14 cellular contexts compared by ENCODE assay signal in the genomic region with DNA sequence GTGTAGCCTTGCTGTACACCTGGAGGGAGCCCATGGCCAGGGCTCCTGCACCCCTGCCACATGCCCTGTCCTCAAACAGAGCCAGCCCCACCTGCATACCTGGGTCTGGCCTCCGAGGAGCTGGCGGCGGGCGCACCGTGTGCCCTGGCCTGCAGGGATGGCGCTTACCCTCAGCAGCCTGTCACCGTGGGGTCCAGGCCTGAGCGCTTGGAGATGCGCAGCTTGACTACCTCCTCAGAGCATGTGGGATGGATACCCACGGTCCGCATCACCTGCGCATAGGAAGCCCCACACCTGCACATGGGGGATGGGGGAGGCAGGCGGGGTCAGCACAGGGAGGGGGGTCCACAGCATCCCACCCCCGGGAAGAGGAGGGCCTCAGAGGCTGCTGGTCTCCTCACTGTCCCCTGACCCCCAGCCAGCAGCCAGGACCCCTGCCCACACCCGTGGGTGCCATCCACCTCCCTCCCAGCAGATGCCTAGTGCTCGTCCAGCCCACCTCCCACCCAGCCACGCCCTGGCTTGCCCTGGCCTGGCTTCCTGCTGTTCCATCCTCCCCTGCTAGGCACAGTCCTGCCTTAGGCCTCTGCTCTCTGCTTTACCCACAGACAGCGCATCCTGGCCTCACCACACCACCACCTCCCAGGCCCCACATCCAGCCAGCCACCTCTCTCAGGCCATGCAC. TPM values are rescaled to one million over a fixed set of nuclear protein-coding genes. Genes with fewer than 3 reads are reported as not detected.
A peak's percentile ranks its signal among the peaks of the same experiment; 100 is the strongest.
DNase-seq lines count a peak whose midpoint lies in the region; ATAC-seq, FAIRE-seq and TF ChIP-seq lines count a peak whose summit lies in the region.
"Had no signal": no experiment of that assay in that cellular context is flagged by ENCODE, and none has a peak within 500 bp of the region (broad histone marks: within the 10 kb centered on the region; RNA-seq: fewer than 3 reads in every experiment).

No MANE protein-coding gene starts in this region.

- no peak overlapping the region for H3K4me2 ChIP-seq in HepG2 (ENCODE audit: low read depth, low read length)

- FAIRE-seq in HepG2 (lab: Jason Lieb, UNC), result no peak
- FAIRE-seq: GM12878, HTR-8/SVneo had no signal

- no peak overlapping the region for H3K9ac ChIP-seq in HepG2 (ENCODE audit: insufficient read depth, low read depth, low read length)

- no CpG with 5 or more reads among the region's 18 CpGs for WGBS in right lobe of liver (ENCODE audit: insufficient coverage, low coverage, low lambda C conversion rate, missing lambda C conversion rate)
- 97% methylated on average over 12 of the region's 18 CpGs for WGBS in HepG2 (ENCODE audit: low lambda C conversion rate)

- TF ChIP-seq POLR2A in right lobe of liver (IDR thresholded peaks at IDR 0.05) (no peak), HepG2 (IDR thresholded peaks at IDR 0.05; ENCODE audit: insufficient read depth in 1 of 2, low read depth in 2 of 2, low read length in 2 of 2) (no peak), uterus (IDR thresholded peaks at IDR 0.05) (no peak)

- in situ Hi-C loops in HepG2 (cut with HindIII; ENCODE audit: extremely low pct_ligation_motif_present, low pct_unique_long_range_greater_than_20kb), result no loop called here

- CTCF ChIA-PET in HepG2 (lab: Yijun Ruan, JAX; ENCODE audit: low intra/inter-chr PET ratio, low total read pairs), result no interaction called here

- H3K9me3 ChIP-seq in right lobe of liver, result no peaks in the 10 kb centered on the region
- H3K9me3 ChIP-seq in HepG2 (ENCODE audit: low read length), result no peaks in the 10 kb centered on the region
- H3K9me3 ChIP-seq in ascending aorta, result no peaks in the 10 kb centered on the region
- H3K9me3 ChIP-seq in mucosa of descending colon, result no peaks in the 10 kb centered on the region
- no peaks in the 10 kb centered on the region for H3K9me3 ChIP-seq in uterus

- no peaks in the 10 kb centered on the region for H3K4me1 ChIP-seq in right lobe of liver
- H3K4me1 ChIP-seq in HepG2 (ENCODE audit: insufficient read depth, low read length), result peaks cover 26% of the 10 kb centered on the region
- peaks cover 20 to 31% of the 10 kb centered on the region in 2 donors for H3K4me1 ChIP-seq in ascending aorta
- peaks cover 29% of the 10 kb centered on the region for H3K4me1 ChIP-seq in mucosa of descending colon (ENCODE audit: low read depth)
- H3K4me1 ChIP-seq in uterus, result peaks cover 0 to 15% of the 10 kb centered on the region in 2 donors

- H3K27me3 ChIP-seq in right lobe of liver, result no peaks in the 10 kb centered on the region
- H3K27me3 ChIP-seq in HepG2 (ENCODE audit: control insufficient read depth in 1 of 2, insufficient read depth in 2 of 2, low read length in 2 of 2), result no peaks in the 10 kb centered on the region
- H3K27me3 ChIP-seq in ascending aorta, result no peaks in the 10 kb centered on the region
- no peaks in the 10 kb centered on the region for H3K27me3 ChIP-seq in uterus

- no peak for TF ChIP-seq RAD21 in HepG2 (CRISPR knock-in tag; IDR thresholded peaks at IDR 0.05)

- intact Hi-C loops in right lobe of liver (cut with DNase I), result loop anchor here in 1 of 2 donors (10.0 kb wide), 1 partner anchor 122 kb away; no protein-coding TSS in a partner anchor
- intact Hi-C loops in HepG2 (cut with micrococcal nuclease; ENCODE audit: unreplicated experiment), result no loop called here
- intact Hi-C loops in ascending aorta (cut with DNase I), result loop anchor here (5.0 kb wide), 1 partner anchor 35 kb away; no protein-coding TSS in a partner anchor
- intact Hi-C loops in mucosa of descending colon (cut with DNase I, micrococcal nuclease), result no loop called here
- intact Hi-C loops in uterus (cut with DNase I; ENCODE audit: low total_unique reads), result no loop called here

- H3K4me3 ChIP-seq in right lobe of liver, result no peak overlapping the region
- no peak overlapping the region for H3K4me3 ChIP-seq in HepG2 (replicated peaks in 1 of 3; ENCODE audit: insufficient read depth in 1 of 3, low read depth in 2 of 3, low read length in 3 of 3)
- H3K4me3 ChIP-seq in ascending aorta, result no peak overlapping the region
- no peak overlapping the region for H3K4me3 ChIP-seq in mucosa of descending colon
- H3K4me3 ChIP-seq in uterus, result no peak overlapping the region
- H3K4me3 ChIP-seq: GM12878, SK-N-MC had no signal

- TF ChIP-seq CTCF in right lobe of liver (IDR thresholded peaks at IDR 0.05) (no peak), HepG2 (CRISPR knock-in tag; IDR thresholded peaks at IDR 0.05) (no peak), ascending aorta (IDR thresholded peaks at IDR 0.05) (no peak), mucosa of descending colon (IDR thresholded peaks at IDR 0.05) (no peak), uterus (IDR thresholded peaks at IDR 0.05) (no peak)

- H2AFZ ChIP-seq in HepG2 (ENCODE audit: low read length), result no peak overlapping the region

- H4K20me1 ChIP-seq in HepG2 (ENCODE audit: insufficient read depth, low read length), result no peaks in the 10 kb centered on the region

- POLR2A ChIA-PET in HepG2 (lab: Yijun Ruan, JAX), result no interaction called here

- H3K36me3 ChIP-seq in right lobe of liver, result no peaks in the 10 kb centered on the region
- no peaks in the 10 kb centered on the region for H3K36me3 ChIP-seq in HepG2 (replicated peaks in 1 of 2; ENCODE audit: control insufficient read depth in 1 of 2, insufficient read depth in 2 of 2, low read length in 2 of 2)
- peaks cover 5 to 16% of the 10 kb centered on the region in 2 donors for H3K36me3 ChIP-seq in ascending aorta
- no peaks in the 10 kb centered on the region for H3K36me3 ChIP-seq in mucosa of descending colon (ENCODE audit: low read depth)
- no peaks in the 10 kb centered on the region for H3K36me3 ChIP-seq in uterus

- no peak overlapping the region for H3K27ac ChIP-seq in right lobe of liver
- H3K27ac ChIP-seq in HepG2 (ENCODE audit: extremely low read length, insufficient read depth, low read length), result no peak overlapping the region
- H3K27ac ChIP-seq in ascending aorta, result no peak overlapping the region
- H3K27ac ChIP-seq in uterus, result no peak overlapping the region
- H3K27ac ChIP-seq: SK-N-MC had no signal

- no peak for ATAC-seq in right lobe of liver
- no peak for ATAC-seq in HepG2
- ATAC-seq in mucosa of descending colon, result no peak
- ATAC-seq in GM18870 (IDR thresholded peaks at IDR 0.05; ENCODE audit: unreplicated experiment), result no peak
- ATAC-seq in GM21786 (IDR thresholded peaks at IDR 0.05; ENCODE audit: unreplicated experiment), result no peak
- ATAC-seq: GM12878 had no signal

- TF ChIP-seq EP300 in HepG2 (IDR thresholded peaks at IDR 0.05; ENCODE audit: low read depth in 2 of 2, low read length in 2 of 2), result no peak
- TF ChIP-seq EP300 in HepG2 (CRISPR knock-in tag; IDR thresholded peaks at IDR 0.05; ENCODE audit: borderline replicate concordance), result no peak

- peak in 2 of 3 donors; percentile 11 to 51 for DNase-seq in right lobe of liver
- no peak for DNase-seq in HepG2 (ENCODE audit: low spot score)
- peak; percentile 1 to 59 for DNase-seq in ascending aorta (ENCODE audit: low spot score in 2 of 2)
- peak in 2 of 3 donors; percentile 26 to 40 for DNase-seq in mucosa of descending colon
- DNase-seq in uterus, result peak; percentile 13 to 15
- DNase-seq in MV-4-11 (lab: John Stamatoyannopoulos, UW), result no peak
- DNase-seq: amygdala, DMS79, midbrain had no signal

- no peaks in the 10 kb centered on the region for H3K79me2 ChIP-seq in HepG2 (ENCODE audit: insufficient read depth, low read length)

- no TSS peak for BruUV-seq in HepG2 (replicated peaks; lab: Mats Ljungman, UMichigan)

RNA-seq across cellular contexts. Expression of gene GNB1L, which starts 22.4 kb away (rescaled TPM):
- 1 to 10 TPM; 1.4 to 3.2 (median 2.7) TPM for total RNA-seq in right lobe of liver
- 7.4 and 7.7 TPM in 2 replicates for total RNA-seq in HepG2 (2016; rRNA removed; fragmentation: Illumina TruSeq; extraction: Trizol)
- total RNA-seq in HepG2 (2016; cell fraction: cytosol; rRNA removed; fragmentation: Illumina TruSeq; extraction: Trizol; ENCODE audit: low read depth), result 2.1 and 3.2 TPM in 2 replicates
- total RNA-seq in HepG2 (2016; cell fraction: insoluble cytoplasmic fraction; rRNA removed; fragmentation: Illumina TruSeq; extraction: Trizol), result 7.8 and 8.7 TPM in 2 replicates
- total RNA-seq in HepG2 (2016; cell fraction: membrane; rRNA removed; fragmentation: Illumina TruSeq; extraction: Trizol), result 4.1 and 4.4 TPM in 2 replicates
- total RNA-seq in HepG2 (2016; cell fraction: nucleus; rRNA removed; fragmentation: Illumina TruSeq; extraction: Trizol), result 4.8 and 5.3 TPM in 2 replicates
- 2.1 and 2.5 TPM in 2 replicates for polyA plus RNA-seq in HepG2 (2011; rRNA removed)
- polyA plus RNA-seq in HepG2 (2011; cell fraction: cytosol; rRNA removed), result 1.7 and 3.9 TPM in 2 replicates
- polyA plus RNA-seq in HepG2 (2011; cell fraction: nucleus; rRNA removed), result 4.7 and 6.8 TPM in 2 replicates
- 2.4 and 4.1 TPM in 2 replicates for polyA plus RNA-seq in HepG2 (2012)
- polyA plus RNA-seq in HepG2 (2016; cell fraction: cytosol; fragmentation: Illumina TruSeq; extraction: Trizol; ENCODE audit: low read depth), result 1.7 and 2.3 TPM in 2 replicates
- polyA plus RNA-seq in HepG2 (2016; cell fraction: insoluble cytoplasmic fraction; fragmentation: Illumina TruSeq; extraction: Trizol; ENCODE audit: low read depth), result 5.9 and 6.5 TPM in 2 replicates
- polyA plus RNA-seq in HepG2 (2016; cell fraction: membrane; fragmentation: Illumina TruSeq; extraction: Trizol; ENCODE audit: low read depth), result 2.8 and 3.1 TPM in 2 replicates
- 4.2 and 7.0 TPM in 2 replicates for polyA plus RNA-seq in HepG2 (2016; cell fraction: nucleus; fragmentation: Illumina TruSeq; extraction: Trizol; ENCODE audit: insufficient read depth, low read depth)
- polyA minus RNA-seq in HepG2 (2011; rRNA and poly(A)+ RNA removed; ENCODE audit: low replicate concordance), result 2.4 and 4.9 TPM in 2 replicates
- 1.7 and 2.4 TPM in 2 replicates for polyA minus RNA-seq in HepG2 (2011; cell fraction: cytosol; rRNA and poly(A)+ RNA removed)
- polyA minus RNA-seq in HepG2 (2011; cell fraction: nucleus; rRNA and poly(A)+ RNA removed), result 0.75 and 1.8 TPM in 2 replicates
- total RNA-seq in ascending aorta, result 7.9 TPM
- 1 to 10 TPM; 2.7 to 4.7 (median 3.4) TPM for total RNA-seq in mucosa of descending colon
- 10 to 100 TPM in 1 of 4 donors, 1 to 10 TPM in 2, under 1 TPM in 1; 0.59 to 12.2 (median 3.1) TPM for total RNA-seq in uterus

RNA-seq across cellular contexts. Expression of gene RTL10, which starts 22.4 kb away (rescaled TPM):
- total RNA-seq in right lobe of liver (1 to 10 TPM; 6.4 to 9.1 (median 6.6) TPM), HepG2 (2016; rRNA removed; fragmentation: Illumina TruSeq; extraction: Trizol) (14.1 and 17.6 TPM in 2 replicates), ascending aorta (8.8 TPM), mucosa of descending colon (10 to 100 TPM; 10.1 to 12.2 (median 11.9) TPM), uterus (10 to 100 TPM in 3 of 4 donors, 1 to 10 TPM in 1; 6.8 to 24.3 (median 17.7) TPM)
- 2.4 and 2.6 TPM in 2 replicates for total RNA-seq in HepG2 (2016; cell fraction: cytosol; rRNA removed; fragmentation: Illumina TruSeq; extraction: Trizol; ENCODE audit: low read depth)
- total RNA-seq in HepG2 (2016; cell fraction: insoluble cytoplasmic fraction; rRNA removed; fragmentation: Illumina TruSeq; extraction: Trizol), result 10.3 and 13.8 TPM in 2 replicates
- 6.4 and 6.7 TPM in 2 replicates for total RNA-seq in HepG2 (2016; cell fraction: membrane; rRNA removed; fragmentation: Illumina TruSeq; extraction: Trizol)
- total RNA-seq in HepG2 (2016; cell fraction: nucleus; rRNA removed; fragmentation: Illumina TruSeq; extraction: Trizol), result 15.1 and 15.3 TPM in 2 replicates
- 15.8 and 18.2 TPM in 2 replicates for polyA plus RNA-seq in HepG2 (2011; rRNA removed)
- 8.3 and 9.5 TPM in 2 replicates for polyA plus RNA-seq in HepG2 (2011; cell fraction: cytosol; rRNA removed)
- 47.3 and 53.1 TPM in 2 replicates for polyA plus RNA-seq in HepG2 (2011; cell fraction: nucleus; rRNA removed)
- polyA plus RNA-seq in HepG2 (2012), result 11.3 and 11.9 TPM in 2 replicates
- polyA plus RNA-seq in HepG2 (2016; cell fraction: cytosol; fragmentation: Illumina TruSeq; extraction: Trizol; ENCODE audit: low read depth), result 1.3 and 1.5 TPM in 2 replicates
- polyA plus RNA-seq in HepG2 (2016; cell fraction: insoluble cytoplasmic fraction; fragmentation: Illumina TruSeq; extraction: Trizol; ENCODE audit: low read depth), result 8.2 and 12.3 TPM in 2 replicates
- polyA plus RNA-seq in HepG2 (2016; cell fraction: membrane; fragmentation: Illumina TruSeq; extraction: Trizol; ENCODE audit: low read depth), result 2.5 and 3.1 TPM in 2 replicates
- polyA plus RNA-seq in HepG2 (2016; cell fraction: nucleus; fragmentation: Illumina TruSeq; extraction: Trizol; ENCODE audit: insufficient read depth, low read depth), result 23.5 and 25.4 TPM in 2 replicates
- polyA minus RNA-seq in HepG2 (2011; rRNA and poly(A)+ RNA removed; ENCODE audit: low replicate concordance), result 46.0 and 112 TPM in 2 replicates
- 8.4 and 10.0 TPM in 2 replicates for polyA minus RNA-seq in HepG2 (2011; cell fraction: cytosol; rRNA and poly(A)+ RNA removed)
- polyA minus RNA-seq in HepG2 (2011; cell fraction: nucleus; rRNA and poly(A)+ RNA removed), result 21.9 and 23.7 TPM in 2 replicates

Comparison
In these comparisons a context has a peak if more than half of its experiments do, and no peak if none do; other contexts are left out.
1. DNase-seq: peak in right lobe of liver (2 of 3), ascending aorta (2 of 2), mucosa of descending colon (2 of 3) and uterus (2 of 2); none in HepG2 (single experiment) and MV-4-11 (single experiment).